ENCODE assay signal across 1 cellular context in the genomic region with DNA sequence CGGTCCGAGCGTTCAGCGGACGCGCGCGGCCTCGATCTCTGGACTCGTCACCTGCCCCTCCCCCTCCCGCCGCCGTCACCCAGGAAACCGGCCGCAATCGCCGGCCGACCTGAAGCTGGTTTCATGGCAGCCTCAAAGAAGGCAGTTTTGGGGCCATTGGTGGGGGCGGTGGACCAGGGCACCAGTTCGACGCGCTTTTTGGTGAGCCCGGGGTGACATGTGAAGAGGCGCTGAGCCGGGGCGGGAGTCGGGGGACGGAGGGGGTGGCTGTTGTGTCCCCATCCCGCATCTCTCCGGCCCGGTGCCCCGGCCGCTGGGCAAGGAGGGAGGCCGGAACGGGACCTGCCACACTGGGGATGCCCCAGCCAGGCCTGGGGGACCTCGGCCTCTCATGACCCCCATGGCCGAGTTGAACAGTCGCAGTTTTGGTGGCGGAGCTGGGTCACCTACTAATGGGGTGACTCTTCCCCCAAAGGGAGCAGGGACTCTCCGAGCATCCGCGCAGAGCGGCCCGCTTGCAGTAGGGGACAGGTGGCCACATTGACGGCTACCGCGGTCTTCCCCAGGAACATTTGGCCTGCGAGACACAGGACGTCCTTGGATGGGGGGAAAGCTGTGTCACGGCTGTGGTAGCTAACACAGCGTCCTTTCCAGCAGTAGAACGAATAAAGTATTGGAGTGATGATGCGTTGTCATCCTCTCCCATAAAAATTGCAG.
TF ChIP-seq lines count a peak whose summit lies in the region.

A gene (plus strand): TSS at position 9 of the 717 bp plus-strand sequence. CDS start 115 bp downstream, at position 124.

TF ChIP-seq in HCT116, 20 proteins besides CTCF, POLR2A, EP300 and RAD21 (continued from another document):
- TF ChIP-seq, protein P1, sequence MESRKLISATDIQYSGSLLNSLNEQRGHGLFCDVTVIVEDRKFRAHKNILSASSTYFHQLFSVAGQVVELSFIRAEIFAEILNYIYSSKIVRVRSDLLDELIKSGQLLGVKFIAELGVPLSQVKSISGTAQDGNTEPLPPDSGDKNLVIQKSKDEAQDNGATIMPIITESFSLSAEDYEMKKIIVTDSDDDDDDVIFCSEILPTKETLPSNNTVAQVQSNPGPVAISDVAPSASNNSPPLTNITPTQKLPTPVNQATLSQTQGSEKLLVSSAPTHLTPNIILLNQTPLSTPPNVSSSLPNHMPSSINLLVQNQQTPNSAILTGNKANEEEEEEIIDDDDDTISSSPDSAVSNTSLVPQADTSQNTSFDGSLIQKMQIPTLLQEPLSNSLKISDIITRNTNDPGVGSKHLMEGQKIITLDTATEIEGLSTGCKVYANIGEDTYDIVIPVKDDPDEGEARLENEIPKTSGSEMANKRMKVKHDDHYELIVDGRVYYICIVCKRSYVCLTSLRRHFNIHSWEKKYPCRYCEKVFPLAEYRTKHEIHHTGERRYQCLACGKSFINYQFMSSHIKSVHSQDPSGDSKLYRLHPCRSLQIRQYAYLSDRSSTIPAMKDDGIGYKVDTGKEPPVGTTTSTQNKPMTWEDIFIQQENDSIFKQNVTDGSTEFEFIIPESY (IDR thresholded peaks at IDR 0.05; ENCODE audit: extremely low read depth, insufficient replicate concordance, low read length), result no peak
- no peak for TF ChIP-seq SRF (IDR thresholded peaks at IDR 0.05; ENCODE audit: low read depth)
